Comparison of ENCODE assay signal across 28 cellular contexts in the genomic region with DNA sequence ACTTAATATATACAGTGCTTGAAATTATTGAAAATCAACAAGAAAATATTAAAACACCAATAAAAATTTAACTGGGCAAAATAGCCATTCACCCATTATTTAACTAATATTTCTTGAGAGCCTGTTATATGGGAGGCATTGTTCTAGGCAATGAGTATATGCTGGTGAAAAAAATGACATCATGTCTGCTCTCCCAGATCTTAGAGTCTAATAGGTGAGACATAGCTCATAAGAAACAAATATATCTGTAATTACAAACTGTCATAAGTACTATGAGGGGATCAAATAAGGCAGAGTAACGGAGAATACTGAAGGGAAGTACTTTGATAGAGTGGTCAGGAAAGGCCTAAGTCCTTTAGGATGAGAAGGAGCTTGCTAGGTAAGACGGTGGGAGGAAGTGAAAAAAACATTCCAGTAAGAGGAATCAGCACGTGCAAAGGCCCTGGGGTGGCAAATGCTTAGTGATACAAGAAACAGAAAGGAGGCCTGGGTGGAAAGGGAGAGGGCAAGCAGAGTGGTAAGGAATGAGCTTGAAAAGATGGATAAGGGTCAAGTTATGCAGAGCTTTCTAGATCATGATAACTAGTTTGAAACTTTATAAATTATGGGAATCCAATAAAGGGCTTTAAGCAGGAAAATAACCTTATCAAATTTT. TPM values are rescaled to one million over a fixed set of nuclear protein-coding genes. Genes with fewer than 3 reads are reported as not detected.
DNase-seq lines count a peak whose midpoint lies in the region; ATAC-seq, FAIRE-seq and TF ChIP-seq lines count a peak whose summit lies in the region.
"Had no signal": no experiment of that assay in that cellular context is flagged by ENCODE, and none has a peak within 500 bp of the region (broad histone marks: within the 10 kb centered on the region; RNA-seq: fewer than 3 reads in every experiment).

No MANE protein-coding gene starts in this region.

- H4K91ac ChIP-seq in trophoblast cell (ENCODE audit: low read depth, low read length): no peak overlapping the region

- H4K8ac ChIP-seq in trophoblast cell (ENCODE audit: low read depth, low read length): no peak overlapping the region

- H3K9me1 ChIP-seq in K562 (ENCODE audit: control insufficient read depth, insufficient read depth, low read length): no peaks in the 10 kb centered on the region

- no peak overlapping the region for H4K12ac ChIP-seq in trophoblast cell (ENCODE audit: low read depth, low read length)

- TF ChIP-seq CTCF in HepG2 (CRISPR knock-in tag; IDR thresholded peaks at IDR 0.05) (no peak), right lobe of liver (IDR thresholded peaks at IDR 0.05) (no peak), K562 (IDR thresholded peaks at IDR 0.05 in 2 of 3, conservative IDR thresholded peaks at IDR 0.05 in 1 of 3; ENCODE audit: insufficient read depth in 2 of 3, low read depth in 1 of 3, low read length in 3 of 3) (no peak), glutamatergic neuron (IDR thresholded peaks at IDR 0.05; ENCODE audit: partially characterized antibody, unreplicated experiment) (no peak)

- H2BK12ac ChIP-seq in trophoblast cell (ENCODE audit: low read length): no peak overlapping the region

- H3K4me1 ChIP-seq in HepG2 (ENCODE audit: insufficient read depth, low read length): no peaks in the 10 kb centered on the region
- H3K4me1 ChIP-seq in right lobe of liver: no peaks in the 10 kb centered on the region
- H3K4me1 ChIP-seq in K562 (replicated peaks in 1 of 2; ENCODE audit: control insufficient read depth in 2 of 2, insufficient read depth in 2 of 2, low read length in 2 of 2): no peaks in the 10 kb centered on the region
- no peaks in the 10 kb centered on the region for H3K4me1 ChIP-seq in trophoblast cell (ENCODE audit: control insufficient read depth in 1 of 2, insufficient read depth in 2 of 2, low read length in 2 of 2)
- H3K4me1 ChIP-seq: A549; BLaER1 treated with 17β-estradiol and CSF1 and Interleukin-3, amounts not matched to agents 10 nM and 100 nM; Caco-2 had no signal

- no peak for TF ChIP-seq POLR2A in HepG2 (IDR thresholded peaks at IDR 0.05; ENCODE audit: insufficient read depth in 1 of 2, low read depth in 2 of 2, low read length in 2 of 2)
- no peak for TF ChIP-seq POLR2A in right lobe of liver (IDR thresholded peaks at IDR 0.05)
- no peak for TF ChIP-seq POLR2A in K562 (conservative IDR thresholded peaks at IDR 0.05)

- no peak overlapping the region for H2BK120ac ChIP-seq in trophoblast cell (ENCODE audit: insufficient read depth, low read length, poor library complexity)

- H4K20me1 ChIP-seq in HepG2 (ENCODE audit: insufficient read depth, low read length) (no peaks in the 10 kb centered on the region), K562 (replicated peaks; ENCODE audit: control insufficient read depth, insufficient read depth, low read length) (no peaks in the 10 kb centered on the region)
- H4K20me1 ChIP-seq: BLaER1 treated with 17β-estradiol and CSF1 and Interleukin-3, amounts not matched to agents 10 nM and 100 nM had no signal

- DNase-seq in HepG2 (ENCODE audit: low spot score) (no peak), right lobe of liver (no peak), K562 (ENCODE audit: extremely low read depth in 1 of 4, low spot score in 3 of 4) (no peak), glutamatergic neuron (no peak), trophoblast cell (peak; percentile 35 to 60), SHP77 treated with DMSO at 0.1 percent for 48 hours (lab: John Stamatoyannopoulos, UW) (no peak), mucosa of gallbladder (ENCODE audit: low spot score) (no peak)
- DNase-seq: AML-193; Caco-2; Calu3; CD4-positive, alpha-beta T cell; CD8-positive, alpha-beta T cell; DMS79; DND-41; EL; GDM1 had no signal

- no peak overlapping the region for H3K27ac ChIP-seq in HepG2 (ENCODE audit: extremely low read length, insufficient read depth, low read length)
- H3K27ac ChIP-seq in right lobe of liver: no peak overlapping the region
- H3K27ac ChIP-seq in K562 (ENCODE audit: extremely low read depth, low read depth, low read length): no peak overlapping the region
- H3K27ac ChIP-seq in trophoblast cell (ENCODE audit: low read depth, low read length): no peak overlapping the region
- H3K27ac ChIP-seq: 22Rv1; A549; BLaER1 treated with 17β-estradiol and CSF1 and Interleukin-3, amounts not matched to agents 10 nM and 100 nM; C4-2B had no signal

- H3K36me3 ChIP-seq in HepG2 (replicated peaks in 1 of 2; ENCODE audit: control insufficient read depth in 1 of 2, insufficient read depth in 2 of 2, low read length in 2 of 2) (no peaks in the 10 kb centered on the region), right lobe of liver (no peaks in the 10 kb centered on the region), K562 (ENCODE audit: control insufficient read depth, insufficient read depth, low read length) (no peaks in the 10 kb centered on the region), trophoblast cell (ENCODE audit: control insufficient read depth in 1 of 2, insufficient read depth in 2 of 2, low read length in 2 of 2) (no peaks in the 10 kb centered on the region)
- H3K36me3 ChIP-seq: BLaER1 treated with 17β-estradiol and CSF1 and Interleukin-3, amounts not matched to agents 10 nM and 100 nM had no signal

- peaks cover 9% of the 10 kb centered on the region for H3K36me3 Mint-ChIP-seq in glutamatergic neuron (ENCODE audit: unreplicated experiment)
- H3K36me3 Mint-ChIP-seq: CD8-positive, alpha-beta T cell had no signal

- H3K23ac ChIP-seq in trophoblast cell (ENCODE audit: low read length): no peak overlapping the region

- 27% methylated on average over 3 of the region's 3 CpGs for WGBS in HepG2 (ENCODE audit: low lambda C conversion rate)
- 67% methylated on average over 3 of the region's 3 CpGs for WGBS in right lobe of liver (ENCODE audit: insufficient coverage, low coverage, low lambda C conversion rate, missing lambda C conversion rate)
- WGBS in K562 (ENCODE audit: insufficient coverage, low coverage, missing lambda C conversion rate): 9% methylated on average over 3 of the region's 3 CpGs
- no CpG with 5 or more reads among the region's 3 CpGs for WGBS in trophoblast cell (ENCODE audit: extremely low coverage, insufficient coverage, insufficient read length)

- no TSS peak for BruUV-seq in HepG2 (replicated peaks; lab: Mats Ljungman, UMichigan)
- no TSS peak for BruUV-seq in K562 (replicated peaks; lab: Mats Ljungman, UMichigan)

- H3K9me3 ChIP-seq in HepG2 (ENCODE audit: low read length) (no peaks in the 10 kb centered on the region), right lobe of liver (no peaks in the 10 kb centered on the region), K562 (replicated peaks; ENCODE audit: control insufficient read depth, insufficient read depth, low read depth, low read length) (no peaks in the 10 kb centered on the region), trophoblast cell (ENCODE audit: insufficient read depth, low read depth, low read length) (peaks cover 1% of the 10 kb centered on the region)
- H3K9me3 ChIP-seq: A549, Caco-2 had no signal

- POLR2A ChIA-PET in HepG2 (lab: Yijun Ruan, JAX) (no interaction called here), K562 (lab: Yijun Ruan, JAX) (interaction anchor here (0.8 to 1.2 kb wide), 2 partner anchors 13 to 53 kb away, joined by 3 to 5 read pairs; no protein-coding TSS in a partner anchor)

- H3K4me2 ChIP-seq in HepG2 (ENCODE audit: low read depth, low read length) (no peak overlapping the region), K562 (ENCODE audit: insufficient read depth, low read length) (no peak overlapping the region), trophoblast cell (ENCODE audit: low read length) (no peak overlapping the region)
- H3K4me2 ChIP-seq: A549; BLaER1 treated with 17β-estradiol and CSF1 and Interleukin-3, amounts not matched to agents 10 nM and 100 nM had no signal

- H3K79me2 ChIP-seq in HepG2 (ENCODE audit: insufficient read depth, low read length) (no peaks in the 10 kb centered on the region), K562 (ENCODE audit: control insufficient read depth, insufficient read depth, low read length) (no peaks in the 10 kb centered on the region), trophoblast cell (ENCODE audit: control insufficient read depth, insufficient read depth, low read length, poor library complexity) (no peaks in the 10 kb centered on the region)

- intact Hi-C loops in HepG2 (cut with micrococcal nuclease; ENCODE audit: unreplicated experiment): no loop called here
- intact Hi-C loops in right lobe of liver (cut with DNase I): no loop called here
- intact Hi-C loops in K562 (cut with micrococcal nuclease): no loop called here

- no peak overlapping the region for H3K4ac ChIP-seq in trophoblast cell (ENCODE audit: low read depth, low read length)

- H3K27me3 ChIP-seq in HepG2 (ENCODE audit: control insufficient read depth in 1 of 2, insufficient read depth in 2 of 2, low read length in 2 of 2) (peaks cover 0 to 3% of the 10 kb centered on the region in 2 experiments; a peak in 1 of 5 replicates), right lobe of liver (no peaks in the 10 kb centered on the region), K562 (ENCODE audit: control insufficient read depth in 2 of 2, insufficient read depth in 2 of 2, low read length in 2 of 2) (no peaks in the 10 kb centered on the region; a peak in 2 of 5 replicates), trophoblast cell (ENCODE audit: insufficient read depth, low read length) (no peaks in the 10 kb centered on the region)
- H3K27me3 ChIP-seq: BLaER1 treated with 17β-estradiol and CSF1 and Interleukin-3, amounts not matched to agents 10 nM and 100 nM had no signal

- H2AFZ ChIP-seq in HepG2 (ENCODE audit: low read length): no peak overlapping the region
- H2AFZ ChIP-seq in K562 (ENCODE audit: low read depth, low read length): no peak overlapping the region
- H2AFZ ChIP-seq in trophoblast cell (ENCODE audit: insufficient read depth, low read length, poor library complexity): no peak overlapping the region

- TF ChIP-seq RAD21 in HepG2 (CRISPR knock-in tag; IDR thresholded peaks at IDR 0.05): no peak
- no peak for TF ChIP-seq RAD21 in K562 (CRISPR knock-in tag; conservative IDR thresholded peaks at IDR 0.05 in 1 of 2, IDR thresholded peaks at IDR 0.05 in 1 of 2)

- H3K14ac ChIP-seq in trophoblast cell (ENCODE audit: low read length): no peak overlapping the region

- H3K4me3 ChIP-seq in HepG2 (replicated peaks in 1 of 3; ENCODE audit: insufficient read depth in 1 of 3, low read depth in 2 of 3, low read length in 3 of 3): no peak overlapping the region
- no peak overlapping the region for H3K4me3 ChIP-seq in right lobe of liver
- H3K4me3 ChIP-seq in K562: no peak overlapping the region
- no peak overlapping the region for H3K4me3 ChIP-seq in trophoblast cell (ENCODE audit: low read depth, low read length)
- H3K4me3 ChIP-seq: A549; BLaER1 treated with 17β-estradiol and CSF1 and Interleukin-3, amounts not matched to agents 10 nM and 100 nM; GM12878 had no signal

- H3K27ac Mint-ChIP-seq in glutamatergic neuron (ENCODE audit: unreplicated experiment): peak overlapping the region; percentile 10
- H3K27ac Mint-ChIP-seq: B cell; CD4-positive, alpha-beta T cell; CD8-positive, alpha-beta T cell had no signal

- peaks cover 4% of the 10 kb centered on the region for H3K9me3 Mint-ChIP-seq in glutamatergic neuron (ENCODE audit: unreplicated experiment)

- H3K9ac ChIP-seq in HepG2 (ENCODE audit: insufficient read depth, low read depth, low read length) (no peak overlapping the region), K562 (ENCODE audit: insufficient read depth in 1 of 2, low read depth in 2 of 2, low read length in 2 of 2) (no peak overlapping the region), trophoblast cell (ENCODE audit: low read length) (no peak overlapping the region)
- H3K9ac ChIP-seq: BLaER1 treated with 17β-estradiol and CSF1 and Interleukin-3, amounts not matched to agents 10 nM and 100 nM had no signal

- ATAC-seq in HepG2: no peak
- no peak for ATAC-seq in right lobe of liver
- ATAC-seq in K562: no peak
- no peak for ATAC-seq in GM18858 (IDR thresholded peaks at IDR 0.05; ENCODE audit: unreplicated experiment)
- ATAC-seq: A549; CD8-positive, alpha-beta T cell; GM12878 had no signal

- peaks cover 32% of the 10 kb centered on the region for H3K4me1 Mint-ChIP-seq in glutamatergic neuron (ENCODE audit: low read depth, unreplicated experiment)
- H3K4me1 Mint-ChIP-seq: B cell had no signal

- no peaks in the 10 kb centered on the region for H3K27me3 Mint-ChIP-seq in glutamatergic neuron (ENCODE audit: unreplicated experiment)
- H3K27me3 Mint-ChIP-seq: CD4-positive, alpha-beta T cell had no signal

- no peak for FAIRE-seq in HepG2 (lab: Jason Lieb, UNC)
- FAIRE-seq in K562 (lab: Jason Lieb, UNC): no peak
- FAIRE-seq: A549, D721Med, GM12878, GM12892, GM18507, GM19239 had no signal

- H3K18ac ChIP-seq in trophoblast cell (ENCODE audit: low read length): no peak overlapping the region

- TF ChIP-seq EP300 in HepG2 (IDR thresholded peaks at IDR 0.05; ENCODE audit: low read depth in 2 of 2, low read length in 2 of 2): no peak
- TF ChIP-seq EP300 in HepG2 (CRISPR knock-in tag; IDR thresholded peaks at IDR 0.05; ENCODE audit: borderline replicate concordance): no peak
- no peak for TF ChIP-seq EP300 in K562 (IDR thresholded peaks at IDR 0.05; ENCODE audit: low read length)

- H2BK5ac ChIP-seq in trophoblast cell (ENCODE audit: low read depth, low read length, poor library complexity): no peak overlapping the region

- in situ Hi-C loops in HepG2 (cut with HindIII; ENCODE audit: extremely low pct_ligation_motif_present, low pct_unique_long_range_greater_than_20kb) (no loop called here), K562 (cut with MboI) (no loop called here)

- H2AK5ac ChIP-seq in trophoblast cell (ENCODE audit: low read length): no peak overlapping the region

- no peaks in the 10 kb centered on the region for H3K79me1 ChIP-seq in trophoblast cell (ENCODE audit: low read length)

- H3K4me3 Mint-ChIP-seq in glutamatergic neuron (ENCODE audit: unreplicated experiment): no peak overlapping the region
- H3K4me3 Mint-ChIP-seq: B cell; CD4-positive, alpha-beta T cell; CD8-positive, alpha-beta T cell had no signal

- CTCF ChIA-PET in HepG2 (lab: Yijun Ruan, JAX; ENCODE audit: low intra/inter-chr PET ratio, low total read pairs): no interaction called here
- CTCF ChIA-PET in K562 (lab: Yijun Ruan, JAX; ENCODE audit: low intra/inter-chr PET ratio): no interaction called here

RNA-seq across cellular contexts. Expression of gene FYN, which starts 12.2 kb away (rescaled TPM):
- total RNA-seq in HepG2 (2016; rRNA removed; fragmentation: Illumina TruSeq; extraction: Trizol) (14.6 and 15.5 TPM in 2 replicates), right lobe of liver (10 to 100 TPM; 16.8 to 33.7 (median 23.5) TPM), K562 (2014; rRNA removed) (14.6 and 17.5 TPM in 2 replicates), K562 (2014; rRNA removed; fragmentation: Illumina TruSeq; extraction: Trizol) (10.1 and 10.3 TPM in 2 replicates), K562 (2015; rRNA removed; fragmentation: Illumina TruSeq; extraction: Trizol) (6.8 and 6.9 TPM in 2 replicates), K562 (2021) (15.7 and 19.0 TPM in 2 replicates), glutamatergic neuron (ENCODE audit: unreplicated experiment) (525 TPM), mucosa of gallbladder (75.0 TPM)
- 3.6 and 4.1 TPM in 2 replicates for total RNA-seq in HepG2 (2016; cell fraction: cytosol; rRNA removed; fragmentation: Illumina TruSeq; extraction: Trizol; ENCODE audit: low read depth)
- total RNA-seq in HepG2 (2016; cell fraction: insoluble cytoplasmic fraction; rRNA removed; fragmentation: Illumina TruSeq; extraction: Trizol): 13.7 and 16.0 TPM in 2 replicates
- 11.6 and 12.0 TPM in 2 replicates for total RNA-seq in HepG2 (2016; cell fraction: membrane; rRNA removed; fragmentation: Illumina TruSeq; extraction: Trizol)
- total RNA-seq in HepG2 (2016; cell fraction: nucleus; rRNA removed; fragmentation: Illumina TruSeq; extraction: Trizol): 17.8 and 19.2 TPM in 2 replicates
- polyA plus RNA-seq in HepG2 (2011; rRNA removed) (22.6 and 24.6 TPM in 2 replicates), K562 (2011; rRNA removed) (5.0 and 11.4 TPM in 2 replicates), K562 (2014; fragmentation: Illumina TruSeq; extraction: Trizol) (16.3 and 22.1 TPM in 2 replicates), K562 (2014; fragmentation: Nextera tagmentation; extraction: Ambion mirVana) (1 to 10 TPM; 2.9 to 5.0 TPM), K562 (2014; rRNA removed) (7.1 and 19.3 TPM in 2 replicates)
- 16.8 and 28.6 TPM in 2 replicates for polyA plus RNA-seq in HepG2 (2011; cell fraction: cytosol; rRNA removed)
- 31.3 and 40.2 TPM in 2 replicates for polyA plus RNA-seq in HepG2 (2011; cell fraction: nucleus; rRNA removed)
- polyA plus RNA-seq in HepG2 (2012): 22.4 and 23.4 TPM in 2 replicates
- polyA plus RNA-seq in HepG2 (2016; cell fraction: cytosol; fragmentation: Illumina TruSeq; extraction: Trizol; ENCODE audit: low read depth): 3.4 and 3.5 TPM in 2 replicates
- 18.8 and 20.1 TPM in 2 replicates for polyA plus RNA-seq in HepG2 (2016; cell fraction: insoluble cytoplasmic fraction; fragmentation: Illumina TruSeq; extraction: Trizol; ENCODE audit: low read depth)
- polyA plus RNA-seq in HepG2 (2016; cell fraction: membrane; fragmentation: Illumina TruSeq; extraction: Trizol; ENCODE audit: low read depth): 10.6 and 11.8 TPM in 2 replicates
- polyA plus RNA-seq in HepG2 (2016; cell fraction: nucleus; fragmentation: Illumina TruSeq; extraction: Trizol; ENCODE audit: insufficient read depth, low read depth): 17.9 and 20.2 TPM in 2 replicates
- 37.8 and 75.6 TPM in 2 replicates for polyA minus RNA-seq in HepG2 (2011; rRNA and poly(A)+ RNA removed; ENCODE audit: low replicate concordance)
- 19.1 and 20.6 TPM in 2 replicates for polyA minus RNA-seq in HepG2 (2011; cell fraction: cytosol; rRNA and poly(A)+ RNA removed)
- polyA minus RNA-seq in HepG2 (2011; cell fraction: nucleus; rRNA and poly(A)+ RNA removed): 45.1 and 62.6 TPM in 2 replicates
- 20.4 and 46.1 TPM in 2 replicates for total RNA-seq in K562 (2011; cell fraction: chromatin; rRNA removed; ENCODE audit: low replicate concordance)
- total RNA-seq in K562 (2011; cell fraction: nucleolus; rRNA removed): 7.3 and 8.3 TPM in 2 replicates
- total RNA-seq in K562 (2011; cell fraction: nucleoplasm; rRNA removed): 14.1 and 17.6 TPM in 2 replicates
- 5.9 and 12.4 TPM in 2 replicates for polyA plus RNA-seq in K562 (2011; cell fraction: cytosol; rRNA removed)
- polyA plus RNA-seq in K562 (2011; cell fraction: nucleus; rRNA removed): 12.5 and 27.3 TPM in 2 replicates
- polyA plus RNA-seq in K562 (2012): 10.0 and 31.4 TPM in 2 replicates
- polyA minus RNA-seq in K562 (2011; rRNA and poly(A)+ RNA removed): 12.6 and 20.7 TPM in 2 replicates
- polyA minus RNA-seq in K562 (2011; cell fraction: cytosol; rRNA and poly(A)+ RNA removed): 14.2 and 18.1 TPM in 2 replicates
- polyA minus RNA-seq in K562 (2011; cell fraction: nucleus; rRNA and poly(A)+ RNA removed): 13.3 and 14.9 TPM in 2 replicates
- 78.0 and 85.2 TPM in 2 replicates for polyA plus RNA-seq in trophoblast cell (2013)
- total RNA-seq: G401 had no signal

Comparison
In these comparisons a context has a peak if more than half of its experiments do, and no peak if none do; other contexts are left out.
1. DNase-seq: peak in trophoblast cell (2 of 2); none in HepG2 (single experiment), right lobe of liver (0 of 3), K562 (0 of 4), glutamatergic neuron (single experiment), SHP77 treated with DMSO at 0.1 percent for 48 hours (single experiment) and mucosa of gallbladder (single experiment).